1 cellular context compared by ENCODE assay signal in genomic region chr4:101135371-101136010, GRCh38.
TF ChIP-seq lines count a peak whose summit lies in the region.

No MANE protein-coding gene starts in this region.

TF ChIP-seq in WTC11, 78 proteins besides CTCF, POLR2A, EP300 and RAD21 (continued from another document):
- TF ChIP-seq ARID4B (CRISPR knock-in tag; IDR thresholded peaks at IDR 0.05; ENCODE audit: borderline replicate concordance) (no peak), PREB (CRISPR knock-in tag; IDR thresholded peaks at IDR 0.05; ENCODE audit: borderline replicate concordance) (no peak), ZNF671 (CRISPR knock-in tag; IDR thresholded peaks at IDR 0.05) (no peak), MYBL2 (CRISPR knock-in tag; IDR thresholded peaks at IDR 0.05) (no peak), ZBTB43 (CRISPR knock-in tag; IDR thresholded peaks at IDR 0.05) (no peak), ESRRA (CRISPR knock-in tag; IDR thresholded peaks at IDR 0.05; ENCODE audit: borderline replicate concordance) (no peak)
